ENCODE assay signal across 8 cellular contexts in the genomic region with DNA sequence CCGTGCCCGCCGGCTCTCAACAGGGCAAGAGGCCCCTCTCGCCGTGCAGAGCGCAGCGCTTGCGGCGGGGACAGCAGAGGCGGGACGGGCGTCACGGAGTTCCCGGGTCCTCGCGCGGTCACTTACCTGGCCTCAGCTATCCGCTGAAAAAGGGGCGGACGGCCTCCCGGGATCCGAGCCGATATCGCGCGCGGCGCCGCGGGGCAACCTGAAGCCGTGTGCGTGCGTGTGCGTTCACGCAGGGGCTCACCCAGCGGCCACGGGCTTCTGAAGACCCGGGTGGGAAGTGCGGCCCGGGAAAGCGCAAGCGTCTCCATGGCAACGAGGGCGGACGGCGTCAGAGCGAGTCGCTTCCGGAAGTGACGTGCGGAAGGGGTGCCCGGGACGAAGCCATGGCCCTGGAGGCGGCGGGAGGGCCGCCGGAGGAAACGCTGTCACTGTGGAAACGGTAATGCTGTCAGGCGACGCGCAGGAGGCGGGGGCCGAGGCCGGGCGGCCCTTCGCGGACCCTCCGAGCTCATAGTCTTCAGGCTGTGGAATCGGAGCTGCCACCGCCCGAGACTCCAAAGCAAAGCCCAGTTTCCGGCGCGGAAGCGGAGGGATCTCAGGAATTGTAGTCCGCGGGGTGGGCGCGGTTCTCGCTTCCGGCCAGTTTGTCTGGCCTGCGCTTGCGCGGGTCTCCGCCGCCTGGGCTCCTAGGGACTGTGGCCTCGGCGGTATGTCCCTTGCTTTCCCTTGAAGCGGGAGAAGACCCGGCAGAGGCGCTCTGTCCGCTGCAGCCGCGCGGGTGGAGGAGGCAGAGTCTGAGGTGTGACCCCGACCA. TPM values are rescaled to one million over a fixed set of nuclear protein-coding genes. Genes with fewer than 3 reads are reported as not detected.
DNase-seq lines count a peak whose midpoint lies in the region; ATAC-seq and TF ChIP-seq lines count a peak whose summit lies in the region.

A gene (plus strand): TSS at position 365 of the 823 bp plus-strand sequence. CDS start 28 bp downstream, at position 393.

- peaks cover 18% of the 10 kb centered on the region for H3K4me1 Mint-ChIP-seq in progenitor cell of endocrine pancreas (ENCODE audit: low read depth)

- DNase-seq in NCI-H1930 (lab: John Stamatoyannopoulos, UW): peak; percentile 91 to 96
- DNase-seq in T-helper 2 cell: peak; percentile 84 to 94 (median 91)
- DNase-seq in amygdala (lab: John Stamatoyannopoulos, UW): peak; percentile 52 to 99 (median 93)
- DNase-seq in left ventricle myocardium superior: peak; percentile 96
- peak; percentile 80 for DNase-seq in progenitor cell of endocrine pancreas (ENCODE audit: low spot score, unreplicated experiment)
- peak; percentile 98 for DNase-seq in upper lobe of right lung

- peaks cover 16% of the 10 kb centered on the region for H3K36me3 ChIP-seq in upper lobe of right lung

- peaks cover 4% of the 10 kb centered on the region for H3K36me3 Mint-ChIP-seq in progenitor cell of endocrine pancreas (ENCODE audit: insufficient read depth)

- no peaks in the 10 kb centered on the region for H3K9me3 Mint-ChIP-seq in progenitor cell of endocrine pancreas (ENCODE audit: low read depth)

- ATAC-seq in GM18502 (IDR thresholded peaks at IDR 0.05; ENCODE audit: poor library complexity, unreplicated experiment) (peak; percentile 90), HG02970 (IDR thresholded peaks at IDR 0.05; ENCODE audit: low FRiP score, unreplicated experiment) (peak; percentile 95), left ventricle myocardium superior (peak; percentile 98), upper lobe of right lung (peak; percentile 96)

- no peaks in the 10 kb centered on the region for H3K27me3 ChIP-seq in upper lobe of right lung

- TF ChIP-seq CTCF in progenitor cell of endocrine pancreas (IDR thresholded peaks at IDR 0.05; ENCODE audit: unreplicated experiment) (no peak), upper lobe of right lung (IDR thresholded peaks at IDR 0.05) (no peak)

- peak within 1 kb of the TSS; percentile 91 for H3K4me3 Mint-ChIP-seq in progenitor cell of endocrine pancreas (ENCODE audit: low read depth)

- no peaks in the 10 kb centered on the region for H3K9me3 ChIP-seq in upper lobe of right lung

- peaks cover 4% of the 10 kb centered on the region for H3K27me3 Mint-ChIP-seq in progenitor cell of endocrine pancreas

- H3K4me3 ChIP-seq in upper lobe of right lung: peak within 1 kb of the TSS; percentile 100

- peaks cover 27% of the 10 kb centered on the region for H3K4me1 ChIP-seq in upper lobe of right lung

- H3K27ac ChIP-seq in upper lobe of right lung: peak within 1 kb of the TSS; percentile 96

- peak within 1 kb of the TSS; percentile 98 for H3K27ac Mint-ChIP-seq in progenitor cell of endocrine pancreas

- intact Hi-C loops in left ventricle myocardium superior (cut with micrococcal nuclease): no loop called here
- intact Hi-C loops in upper lobe of right lung (cut with DNase I): no loop called here

RNA-seq across cellular contexts. Expression of the gene that starts here (rescaled TPM):
- total RNA-seq in left ventricle myocardium superior (9.1 TPM), progenitor cell of endocrine pancreas (36.1 and 41.8 TPM in 2 replicates), upper lobe of right lung (25.1 TPM)

Comparison
In these comparisons a context has a peak if more than half of its experiments do, and no peak if none do; other contexts are left out.
1. Peak in every context shown above with its lines: DNase-seq, ATAC-seq, H3K4me3 ChIP-seq and H3K27ac ChIP-seq.